Comparison of ENCODE assay signal across 1 cellular context in genomic region chr6:32127717-32128592, GRCh38.
A peak's percentile ranks its signal among the peaks of the same experiment; 100 is the strongest.
TF ChIP-seq lines count a peak whose summit lies in the region.

Gene ATF6B, minus strand, starts transcription at chr6:32128246. Its CDS starts 39 bp downstream, at chr6:32128207.

TF ChIP-seq in GM12878, 131 proteins besides CTCF, POLR2A, EP300 and RAD21 (continued from another document and continues in another):
- TF ChIP-seq ZBTB40 (IDR thresholded peaks at IDR 0.05; ENCODE audit: borderline replicate concordance): peak; percentile 60; the same call in 1 of the 2 replicates
- TF ChIP-seq ZBTB11 (CRISPR knock-in tag; IDR thresholded peaks at IDR 0.05): no peak
- TF ChIP-seq TBL1XR1 (IDR thresholded peaks at IDR 0.05; ENCODE audit: low read depth, low read length): no peak
- TF ChIP-seq E4F1 (IDR thresholded peaks at IDR 0.05; ENCODE audit: borderline replicate concordance, partially characterized antibody): peak; percentile 79
- peak; percentile 70; the same call in 1 of the 2 replicates for TF ChIP-seq POLR2AphosphoS5 (IDR thresholded peaks at IDR 0.05; ENCODE audit: low read length)
- TF ChIP-seq NFYA (IDR thresholded peaks at IDR 0.05; ENCODE audit: borderline replicate concordance, low read depth, low read length): no peak
- 0 out of 2 replicates have a peak, but pooled peaks have one; percentile 36 for TF ChIP-seq MAX (IDR thresholded peaks at IDR 0.05; ENCODE audit: low read depth, low read length)
- TF ChIP-seq SUPT20H (IDR thresholded peaks at IDR 0.05; ENCODE audit: borderline replicate concordance, control insufficient read depth, low read depth, low read length): no peak
- no peak for TF ChIP-seq ZNF274 (IDR thresholded peaks at IDR 0.05; ENCODE audit: insufficient read depth, insufficient read length)
- TF ChIP-seq ZBTB4 (CRISPR knock-in tag; IDR thresholded peaks at IDR 0.05): no peak
- TF ChIP-seq NRF1 (conservative IDR thresholded peaks at IDR 0.05; ENCODE audit: low read depth, low read length): peak; percentile 76
- no peak for TF ChIP-seq ZNF207 (IDR thresholded peaks at IDR 0.05; ENCODE audit: borderline replicate concordance)
- TF ChIP-seq RCOR1 (conservative IDR thresholded peaks at IDR 0.05; ENCODE audit: low read depth, low read length): no peak
- no peak for TF ChIP-seq HDGF (IDR thresholded peaks at IDR 0.05)
- no peak for TF ChIP-seq ZNF622 (IDR thresholded peaks at IDR 0.05)
- no peak for TF ChIP-seq ZBTB33 (IDR thresholded peaks at IDR 0.05)
- TF ChIP-seq BMI1 (IDR thresholded peaks at IDR 0.05; ENCODE audit: borderline replicate concordance): no peak
- no peak for TF ChIP-seq NR2C2 (IDR thresholded peaks at IDR 0.05; ENCODE audit: borderline replicate concordance, control insufficient read depth, insufficient read length, low read depth)
- TF ChIP-seq SREBF2 (IDR thresholded peaks at IDR 0.05; ENCODE audit: low read length): no peak
- TF ChIP-seq HSF1 (IDR thresholded peaks at IDR 0.05; ENCODE audit: low read depth, low read length): no peak
- no peak for TF ChIP-seq SMAD5 (IDR thresholded peaks at IDR 0.05; ENCODE audit: low read depth)
- no peak for TF ChIP-seq ZZZ3 (IDR thresholded peaks at IDR 0.05; ENCODE audit: control insufficient read depth, insufficient read length, low read depth)
- peak; percentile 69 for TF ChIP-seq SIX5 (IDR thresholded peaks at IDR 0.05; ENCODE audit: low read depth, low read length, severe bottlenecking)
- TF ChIP-seq RUNX3 (IDR thresholded peaks at IDR 0.05; ENCODE audit: low read length): no peak
- TF ChIP-seq NR2F1 (conservative IDR thresholded peaks at IDR 0.05): no peak
- peak; percentile 52; the same call in 1 of the 2 replicates for TF ChIP-seq GABPA (IDR thresholded peaks at IDR 0.05; ENCODE audit: low read depth)
- TF ChIP-seq USF1 (IDR thresholded peaks at IDR 0.05; ENCODE audit: borderline replicate concordance, extremely low read length, insufficient read depth, low read depth, low read length): peak; percentile 82
- no peak for TF ChIP-seq EZH2 (IDR thresholded peaks at IDR 0.05; ENCODE audit: borderline replicate concordance, control insufficient read depth, low read depth, low read length)
- TF ChIP-seq CEBPB (IDR thresholded peaks at IDR 0.05; ENCODE audit: borderline replicate concordance in 1 of 2, low read depth in 2 of 2, low read length in 2 of 2): no peak
- peak; percentile 85 for TF ChIP-seq CHD2 (IDR thresholded peaks at IDR 0.05; ENCODE audit: borderline replicate concordance, low read depth, low read length)
- TF ChIP-seq ZNF687 (IDR thresholded peaks at IDR 0.05): no peak
- no peak for TF ChIP-seq CHD1 (IDR thresholded peaks at IDR 0.05; ENCODE audit: low read depth, low read length)
- no peak for TF ChIP-seq ETV6 (conservative IDR thresholded peaks at IDR 0.05 in 1 of 2, IDR thresholded peaks at IDR 0.05 in 1 of 2; ENCODE audit: borderline replicate concordance in 1 of 2, low read depth in 1 of 2)
- no peak for TF ChIP-seq TCF12 (IDR thresholded peaks at IDR 0.05; ENCODE audit: low read depth, low read length)
- no peak for TF ChIP-seq SMAD1 (IDR thresholded peaks at IDR 0.05; ENCODE audit: low read depth, partially characterized antibody)
